Comparison of ENCODE assay signal across 8 cellular contexts in the genomic region with DNA sequence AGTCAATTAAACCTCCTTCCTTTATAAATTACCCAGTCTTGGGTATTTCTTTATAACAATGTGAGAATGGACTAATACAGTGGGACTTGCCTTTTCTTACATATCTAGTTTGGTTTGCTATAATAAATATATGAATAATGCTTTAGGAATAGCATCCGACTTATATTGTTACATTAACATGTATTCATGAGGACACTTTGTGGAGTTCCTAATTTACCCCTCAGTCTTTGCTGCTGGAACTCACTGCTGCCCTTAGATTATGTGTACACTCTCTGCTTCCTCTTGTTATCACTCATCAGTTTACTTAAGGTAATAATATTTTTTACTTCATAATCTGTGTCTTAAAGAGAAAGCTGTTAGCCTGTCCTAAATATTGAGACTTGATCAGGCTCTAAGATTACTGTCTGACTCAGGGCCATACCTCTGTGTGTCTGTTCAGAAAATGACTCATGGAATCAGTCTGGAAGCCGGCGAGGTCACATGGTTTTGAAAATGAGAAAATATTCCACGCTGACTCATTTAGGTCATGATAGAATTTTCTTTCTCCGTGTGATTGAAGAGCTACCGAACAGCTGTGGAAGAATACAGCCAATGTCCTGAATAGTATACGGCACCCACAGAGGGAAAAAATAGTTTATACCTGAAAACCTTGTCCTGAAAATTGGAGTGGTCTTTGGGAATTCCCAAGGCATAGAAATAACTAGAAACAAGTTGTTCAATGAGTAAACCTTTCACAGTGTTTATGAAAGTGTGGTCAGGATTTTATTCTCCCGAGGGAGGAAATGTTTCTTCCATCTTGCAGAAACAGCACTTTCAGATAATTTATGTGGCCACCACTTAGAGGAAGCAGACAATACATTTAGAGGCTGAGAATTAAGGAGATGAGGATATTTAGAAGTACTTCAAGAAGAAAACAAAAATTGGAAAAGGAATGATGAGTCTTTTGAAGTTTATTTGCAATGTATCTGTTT.
DNase-seq lines count a peak whose midpoint lies in the region; ATAC-seq and TF ChIP-seq lines count a peak whose summit lies in the region.

No MANE protein-coding gene starts in this region.

- DNase-seq in activated CD4-positive, CD25-positive, alpha-beta regulatory T cell treated with anti-CD3 and anti-CD28 coated beads, Interleukin-2, amount 50 U/mL, for 72 hours, result no peak
- DNase-seq in RPMI7951 (ENCODE audit: low read depth), result peak; percentile 87
- DNase-seq in dorsolateral prefrontal cortex, result peak in 2 of 10 donors; percentile 11 to 66
- peak; percentile 46 for DNase-seq in occipital lobe (lab: John Stamatoyannopoulos, UW)
- no peak for DNase-seq in NCI-H1436 (lab: John Stamatoyannopoulos, UW)
- DNase-seq in NCI-H345 (lab: John Stamatoyannopoulos, UW), result no peak

- no peaks in the 10 kb centered on the region for H3K27me3 ChIP-seq in dorsolateral prefrontal cortex

- no peak for TF ChIP-seq CTCF in dorsolateral prefrontal cortex (IDR thresholded peaks at IDR 0.05 in 54 of 56, conservative IDR thresholded peaks at IDR 0.05 in 2 of 56; ENCODE audit: low read depth in 1 of 56, partially characterized antibody in 56 of 56)

- peak overlapping the region in 50 of 59 donors; percentile 1 to 87 (median 61) for H3K27ac ChIP-seq in dorsolateral prefrontal cortex

- H3K4me3 ChIP-seq in dorsolateral prefrontal cortex, result peak overlapping the region in 9 of 59 donors; percentile 2 to 27 (median 11)

- intact Hi-C loops in dorsolateral prefrontal cortex (cut with DNase I), result no loop called here

- peak; percentile 85 to 96 for ATAC-seq in activated CD4-positive, CD25-positive, alpha-beta regulatory T cell treated with anti-CD3 and anti-CD28 coated beads, Interleukin-2, amount 50 U/mL, for 24 hours
- ATAC-seq in HG02870 (IDR thresholded peaks at IDR 0.05; ENCODE audit: unreplicated experiment), result peak; percentile 84

Comparison
In these comparisons a context has a peak if more than half of its experiments do, and no peak if none do; other contexts are left out.
1. DNase-seq: peak in RPMI7951 (single experiment) and occipital lobe (single experiment); none in activated CD4-positive, CD25-positive, alpha-beta regulatory T cell treated with anti-CD3 and anti-CD28 coated beads, Interleukin-2, amount 50 U/mL, for 72 hours (single experiment), NCI-H1436 (single experiment) and NCI-H345 (single experiment).